Comparison of ENCODE assay signal across 16 cellular contexts in genomic region chr16:88977845-88978607, GRCh38. TPM values are rescaled to one million over a fixed set of nuclear protein-coding genes. Genes with fewer than 3 reads are reported as not detected.
DNase-seq lines count a peak whose midpoint lies in the region; ATAC-seq and TF ChIP-seq lines count a peak whose summit lies in the region.
"Had no signal": no experiment of that assay in that cellular context is flagged by ENCODE, and none has a peak within 500 bp of the region (broad histone marks: within the 10 kb centered on the region; RNA-seq: fewer than 3 reads in every experiment).

No MANE protein-coding gene starts in this region.

- H3F3A ChIP-seq in PC-3 (ENCODE audit: low read length, unreplicated experiment) = no peaks in the 10 kb centered on the region

- H3K9me3 ChIP-seq in H9 (ENCODE audit: control insufficient read depth, low read depth, low read length) (no peaks in the 10 kb centered on the region), OCI-LY7 (ENCODE audit: low read length) (no peaks in the 10 kb centered on the region), neutrophil (no peaks in the 10 kb centered on the region), gastrocnemius medialis (no peaks in the 10 kb centered on the region), PC-3 (ENCODE audit: low read length) (no peaks in the 10 kb centered on the region)
- H3K9me3 ChIP-seq: tibial nerve had no signal

- H3K36me3 Mint-ChIP-seq in H9 (ENCODE audit: insufficient read depth in 1 of 3, low read depth in 3 of 3) = no peaks in the 10 kb centered on the region
- H3K36me3 Mint-ChIP-seq: activated naive CD8-positive, alpha-beta T cell treated with anti-CD3 and anti-CD28 coated beads for 36 hours had no signal

- H3K79me2 ChIP-seq in H9 (ENCODE audit: insufficient read depth, low read length) (no peaks in the 10 kb centered on the region), OCI-LY7 (ENCODE audit: insufficient read depth, low read depth, low read length) (no peaks in the 10 kb centered on the region), PC-3 (ENCODE audit: low read length) (no peaks in the 10 kb centered on the region)

- no peaks in the 10 kb centered on the region for H3K23me2 ChIP-seq in H9 (ENCODE audit: insufficient read length, low read depth, low read length, poor library complexity, severe bottlenecking)

- H4K5ac ChIP-seq in H9 (ENCODE audit: insufficient read length, low read depth, low read length) = no peak overlapping the region

- H2BK120ac ChIP-seq in H9 (ENCODE audit: low read depth, low read length, poor library complexity, severe bottlenecking) = no peak overlapping the region

- H3K14ac ChIP-seq in H9 (ENCODE audit: insufficient read depth, low read length) = peak overlapping the region; percentile 50; the same call in 1 of the 2 replicates

- H2BK15ac ChIP-seq in H9 (ENCODE audit: low read depth, low read length) = no peak overlapping the region

- no CpG with 5 or more reads among the region's 27 CpGs for WGBS in H9 (ENCODE audit: extremely low coverage, insufficient read length, low lambda C conversion rate)

- no peak overlapping the region for H2BK12ac ChIP-seq in H9 (ENCODE audit: insufficient read length, low read depth, low read length)

- H3K36me3 ChIP-seq in GM06990 (ENCODE audit: control insufficient read depth, insufficient read depth, low read length) (no peaks in the 10 kb centered on the region), OCI-LY7 (ENCODE audit: insufficient read depth, low read length) (no peaks in the 10 kb centered on the region), neutrophil (no peaks in the 10 kb centered on the region), gastrocnemius medialis (no peaks in the 10 kb centered on the region), PC-3 (ENCODE audit: low read depth, low read length) (no peaks in the 10 kb centered on the region)
- H3K36me3 ChIP-seq: tibial nerve had no signal

- peaks cover 3% of the 10 kb centered on the region; the same call in 1 of the 2 replicates for H3K27me3 Mint-ChIP-seq in H9 (ENCODE audit: low read depth)

- H4K91ac ChIP-seq in H9 (ENCODE audit: insufficient read length, low read depth, low read length) = no peak overlapping the region

- H2AFZ ChIP-seq in H9 (ENCODE audit: low read length) (no peak overlapping the region), OCI-LY7 (ENCODE audit: low read length) (no peak overlapping the region), PC-3 (ENCODE audit: low read length) (no peak overlapping the region)

- H3K23ac ChIP-seq in H9 (ENCODE audit: insufficient read length, low read depth, low read length) = no peak overlapping the region

- H3K27me3 ChIP-seq in GM06990 (replicated peaks; ENCODE audit: control insufficient read depth, insufficient read depth, low read length) = no peaks in the 10 kb centered on the region
- H3K27me3 ChIP-seq in H9 (ENCODE audit: insufficient read depth, low read length) = no peaks in the 10 kb centered on the region
- peaks cover 15% of the 10 kb centered on the region for H3K27me3 ChIP-seq in neutrophil
- H3K27me3 ChIP-seq in gastrocnemius medialis = peaks cover 0 to 35% (median 5%) of the 10 kb centered on the region in 3 donors
- H3K27me3 ChIP-seq in PC-3 (ENCODE audit: low read length) = no peaks in the 10 kb centered on the region

- H2AK5ac ChIP-seq in H9 (ENCODE audit: insufficient read length, low read length) = no peak overlapping the region

- no peak overlapping the region for H3K4me2 ChIP-seq in H9 (ENCODE audit: insufficient read depth, insufficient read length, low read length)
- peak overlapping the region; percentile 75 for H3K4me2 ChIP-seq in OCI-LY7 (ENCODE audit: low read length)
- no peak overlapping the region for H3K4me2 ChIP-seq in PC-3 (ENCODE audit: low read length)

- H4K8ac ChIP-seq in H9 (replicated peaks; ENCODE audit: insufficient read length, low read depth, low read length) = no peak overlapping the region

- no peaks in the 10 kb centered on the region for H3K79me1 ChIP-seq in H9 (ENCODE audit: insufficient read depth, low read depth, low read length, poor library complexity, severe bottlenecking)

- no peak overlapping the region for H3K27ac Mint-ChIP-seq in H9
- H3K27ac Mint-ChIP-seq: activated naive CD8-positive, alpha-beta T cell treated with anti-CD3 and anti-CD28 coated beads for 36 hours; HFFc6 had no signal

- H3K4me3 Mint-ChIP-seq in H9 = no peak overlapping the region
- H3K4me3 Mint-ChIP-seq: activated naive CD8-positive, alpha-beta T cell treated with anti-CD3 and anti-CD28 coated beads for 36 hours; HFFc6 had no signal

- H3K4me1 ChIP-seq in H9 (ENCODE audit: insufficient read depth, low read length) = no peaks in the 10 kb centered on the region
- peaks cover 89% of the 10 kb centered on the region for H3K4me1 ChIP-seq in OCI-LY7 (ENCODE audit: insufficient read depth, low read length, poor library complexity, severe bottlenecking)
- peaks cover 58 to 63% of the 10 kb centered on the region in 2 experiments for H3K4me1 ChIP-seq in neutrophil (ENCODE audit: control insufficient read depth in 1 of 2, insufficient read depth in 1 of 2, low read depth in 1 of 2, low read length in 1 of 2)
- H3K4me1 ChIP-seq in gastrocnemius medialis = no peaks in the 10 kb centered on the region
- no peaks in the 10 kb centered on the region for H3K4me1 ChIP-seq in PC-3 (ENCODE audit: insufficient read depth, low read length)

- no peak overlapping the region for H3T11ph ChIP-seq in H9 (ENCODE audit: low read length)

- no peak for DNase-seq in GM06990 (ENCODE audit: extremely low read depth, insufficient read length)
- no peak for DNase-seq in H9
- DNase-seq in OCI-LY7 (ENCODE audit: low spot score) = no peak
- DNase-seq in gastrocnemius medialis = no peak
- DNase-seq in PC-3 = no peak
- no peak for DNase-seq in NCI-H82 (lab: John Stamatoyannopoulos, UW)
- DNase-seq: activated naive CD8-positive, alpha-beta T cell treated with anti-CD3 and anti-CD28 coated beads for 36 hours; glutamatergic neuron; HFFc6; NCI-H1105 treated with DMSO at 0.1 percent for 48 hours; NCI-H526; stimulated activated naive CD4-positive, alpha-beta T cell had no signal

- H2BK5ac ChIP-seq in H9 (ENCODE audit: insufficient read length, low read length) = no peak overlapping the region

- no peaks in the 10 kb centered on the region for H3K9me3 Mint-ChIP-seq in H9
- H3K9me3 Mint-ChIP-seq: activated naive CD8-positive, alpha-beta T cell treated with anti-CD3 and anti-CD28 coated beads for 36 hours; HFFc6 had no signal

- BruUV-seq in OCI-LY7 (replicated peaks; lab: Mats Ljungman, UMichigan) (no TSS peak), PC-3 (replicated peaks; lab: Mats Ljungman, UMichigan) (no TSS peak)

- H3K9ac ChIP-seq in H9 (ENCODE audit: extremely low read depth, insufficient read length, low read length) (no peak overlapping the region), PC-3 (ENCODE audit: low read length) (no peak overlapping the region)

- peaks cover 4 to 13% of the 10 kb centered on the region in 2 experiments; a peak in 2 of 4 replicates for H3K4me1 Mint-ChIP-seq in H9
- H3K4me1 Mint-ChIP-seq: activated naive CD8-positive, alpha-beta T cell treated with anti-CD3 and anti-CD28 coated beads for 36 hours had no signal

- CTCF ChIA-PET in OCI-LY7 (lab: Charles Lee; ENCODE audit: unreplicated experiment) (no interaction called here), PC-3 (lab: Charles Lee) (no interaction called here)

- no peak overlapping the region for H3K27ac ChIP-seq in H9 (ENCODE audit: insufficient read length, low read depth, low read length)
- peak overlapping the region; percentile 91 for H3K27ac ChIP-seq in OCI-LY7 (ENCODE audit: low read depth, low read length, poor library complexity, severe bottlenecking)
- H3K27ac ChIP-seq in neutrophil = peak overlapping the region; percentile 67
- no peak overlapping the region for H3K27ac ChIP-seq in gastrocnemius medialis
- H3K27ac ChIP-seq in PC-3 (ENCODE audit: low read length) = no peak overlapping the region
- H3K27ac ChIP-seq: SK-N-MC had no signal

- intact Hi-C loops in OCI-LY7 (cut with micrococcal nuclease; ENCODE audit: unreplicated experiment) (loop anchor here (1.0 to 2.0 kb wide), 3 partner anchors 10 to 87 kb away; no protein-coding TSS in a partner anchor), gastrocnemius medialis (cut with DNase I; ENCODE audit: low total_unique reads) (no loop called here), PC-3 (cut with micrococcal nuclease) (no loop called here)

- no peak overlapping the region for H2BK20ac ChIP-seq in H9 (ENCODE audit: low read depth, low read length, poor library complexity, severe bottlenecking)

- no peaks in the 10 kb centered on the region for H4K20me1 ChIP-seq in H9 (ENCODE audit: control insufficient read depth, insufficient read depth, insufficient read length)
- H4K20me1 ChIP-seq in OCI-LY7 (ENCODE audit: insufficient read depth, low read length) = no peaks in the 10 kb centered on the region
- H4K20me1 ChIP-seq in PC-3 (ENCODE audit: low read length) = no peaks in the 10 kb centered on the region

- POLR2A ChIA-PET in OCI-LY7 (lab: Charles Lee) = interaction anchor here (1.8 to 4.1 kb wide), 3 partner anchors 10 to 119 kb away, joined by 9 to 22 read pairs (median 11); no protein-coding TSS in a partner anchor
- POLR2A ChIA-PET in PC-3 (lab: Charles Lee; ENCODE audit: unreplicated experiment) = no interaction called here

- ATAC-seq in HG03521 (IDR thresholded peaks at IDR 0.05; ENCODE audit: unreplicated experiment) = no peak
- ATAC-seq in gastrocnemius medialis = no peak
- no peak for ATAC-seq in PC-3

- no peak overlapping the region for H3K18ac ChIP-seq in H9 (ENCODE audit: insufficient read length, low read depth, low read length)

- H3K56ac ChIP-seq in H9 (ENCODE audit: insufficient read length, low read depth, low read length) = no peak overlapping the region

- H3K4ac ChIP-seq in H9 (ENCODE audit: low read depth, low read length) = no peak overlapping the region

- TF ChIP-seq POLR2A in gastrocnemius medialis (IDR thresholded peaks at IDR 0.05) = no peak

- in situ Hi-C loops in gastrocnemius medialis (cut with MboI; ENCODE audit: low sequenced_read_pairs in 4 of 4) = no loop called here

- no peaks in the 10 kb centered on the region for H3K9me2 ChIP-seq in OCI-LY7 (ENCODE audit: insufficient read depth, low read length)
- no peaks in the 10 kb centered on the region for H3K9me2 ChIP-seq in PC-3 (replicated peaks; ENCODE audit: low read length)

- H3K4me3 ChIP-seq in GM06990 (replicated peaks; ENCODE audit: low read depth, low read length) = peak overlapping the region; percentile 85
- peak overlapping the region; percentile 60 for H3K4me3 ChIP-seq in OCI-LY7 (ENCODE audit: low read depth, low read length, poor library complexity, severe bottlenecking)
- H3K4me3 ChIP-seq in neutrophil (ENCODE audit: low read depth in 1 of 2, low read length in 1 of 2) = peak overlapping the region in 1 of 2 experiments; percentile 69
- H3K4me3 ChIP-seq in gastrocnemius medialis = no peak overlapping the region
- H3K4me3 ChIP-seq in PC-3 (ENCODE audit: low read length) = no peak overlapping the region
- H3K4me3 ChIP-seq: SK-N-MC had no signal

- no peak for TF ChIP-seq CTCF in GM06990 (IDR thresholded peaks at IDR 0.05; ENCODE audit: insufficient read depth, low read length, poor library complexity, severe bottlenecking)
- no peak for TF ChIP-seq CTCF in H9 (conservative IDR thresholded peaks at IDR 0.05)
- TF ChIP-seq CTCF in OCI-LY7 (conservative IDR thresholded peaks at IDR 0.05; ENCODE audit: low read length) = no peak
- no peak for TF ChIP-seq CTCF in neutrophil (IDR thresholded peaks at IDR 0.05)
- TF ChIP-seq CTCF in gastrocnemius medialis (IDR thresholded peaks at IDR 0.05 in 4 of 5, conservative IDR thresholded peaks at IDR 0.05 in 1 of 5) = no peak
- TF ChIP-seq CTCF in PC-3 (conservative IDR thresholded peaks at IDR 0.05; ENCODE audit: low read depth, low read length) = no peak

RNA-seq across cellular contexts. Expression of gene CBFA2T3, which starts 1.0 kb away (rescaled TPM):
- 2.8 and 2.9 TPM in 2 replicates for total RNA-seq in H9 (2021)
- 1.1 and 2.2 TPM in 2 replicates for total RNA-seq in OCI-LY7 (2014; rRNA removed; shearing (Covaris generic))
- total RNA-seq in OCI-LY7 (2022) = 30.8 and 48.0 TPM in 2 replicates
- total RNA-seq in gastrocnemius medialis = 1 to 10 TPM in 3 of 4 donors, under 1 TPM in 1; 0.95 to 7.3 (median 3.3) TPM
- not detected in 2 replicates for total RNA-seq in PC-3 (2014; rRNA removed)
- total RNA-seq: HFFc6 had no signal

Comparison
In these comparisons a context has a peak if more than half of its experiments do, and no peak if none do; other contexts are left out.
1. H3K4me3 ChIP-seq: peak in GM06990 (single experiment) and OCI-LY7 (single experiment); none in gastrocnemius medialis (0 of 4) and PC-3 (single experiment).
2. H3K27ac ChIP-seq: peak in OCI-LY7 (single experiment) and neutrophil (single experiment); none in H9 (single experiment), gastrocnemius medialis (0 of 4) and PC-3 (single experiment).